8 cellular contexts compared by ENCODE assay signal in the genomic region with DNA sequence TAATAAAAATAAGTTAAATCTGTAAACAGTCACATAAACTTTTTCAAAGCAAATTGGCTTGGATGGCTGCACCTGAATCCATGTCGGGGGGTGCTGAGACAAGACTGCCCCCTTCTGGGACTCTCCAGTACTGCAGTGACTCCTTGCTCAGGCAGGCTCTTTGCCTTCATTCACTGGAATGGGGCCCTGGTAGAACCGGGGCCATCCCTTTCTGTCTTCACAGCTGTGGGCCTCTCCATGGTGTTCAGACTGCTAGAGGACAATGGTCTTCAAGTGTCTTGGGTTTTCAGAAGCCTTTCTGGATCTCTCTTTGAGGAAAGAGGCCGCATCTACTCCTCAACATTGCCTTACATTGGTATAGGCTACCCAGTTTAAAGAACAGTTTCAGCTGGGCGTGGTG. TPM values are rescaled to one million over a fixed set of nuclear protein-coding genes. Genes with fewer than 3 reads are reported as not detected.
DNase-seq lines count a peak whose midpoint lies in the region; ATAC-seq and TF ChIP-seq lines count a peak whose summit lies in the region.

No MANE protein-coding gene starts in this region.

- peak; percentile 51 for ATAC-seq in Right ventricle myocardium inferior
- ATAC-seq in GM19023 (IDR thresholded peaks at IDR 0.05; ENCODE audit: unreplicated experiment) = no peak

- intact Hi-C loops in Right ventricle myocardium inferior (cut with DNase I) = loop anchor here (1.0 kb wide), 1 partner anchor 28 kb away; no protein-coding TSS in a partner anchor

- peak; percentile 89 for DNase-seq in DMS 273 (lab: John Stamatoyannopoulos, UW; ENCODE audit: unreplicated experiment)
- peak; percentile 37 to 38 for DNase-seq in SHP77 (lab: John Stamatoyannopoulos, UW)
- DNase-seq in activated naive CD4-positive, alpha-beta T cell (lab: John Stamatoyannopoulos, UW) = peak; percentile 35 to 68 (median 62)
- no peak for DNase-seq in Right ventricle myocardium inferior (ENCODE audit: missing footprints)
- DNase-seq in renal cortical epithelial cell (ENCODE audit: low read depth) = peak; percentile 47
- no peak for DNase-seq in putamen (ENCODE audit: low spot score)

- TF ChIP-seq EP300 in Ishikawa (IDR thresholded peaks at IDR 0.05; ENCODE audit: borderline replicate concordance) = no peak

- TF ChIP-seq RAD21 in Ishikawa (IDR thresholded peaks at IDR 0.05; ENCODE audit: low read depth) = peak; percentile 85

TF ChIP-seq in Ishikawa, 13 proteins besides CTCF, POLR2A, EP300 and RAD21:
- no peak for TF ChIP-seq TAF1 (IDR thresholded peaks at IDR 0.05; ENCODE audit: low read depth)
- TF ChIP-seq NFIC (IDR thresholded peaks at IDR 0.05) = no peak
- no peak for TF ChIP-seq TCF12 (IDR thresholded peaks at IDR 0.05; ENCODE audit: low read depth)
- TF ChIP-seq YY1 (IDR thresholded peaks at IDR 0.05; ENCODE audit: low read depth) = no peak
- no peak for TF ChIP-seq CEBPB (IDR thresholded peaks at IDR 0.05)
- TF ChIP-seq TEAD4 (IDR thresholded peaks at IDR 0.05) = no peak
- TF ChIP-seq EGR1 (IDR thresholded peaks at IDR 0.05) = no peak
- TF ChIP-seq, protein P1, sequence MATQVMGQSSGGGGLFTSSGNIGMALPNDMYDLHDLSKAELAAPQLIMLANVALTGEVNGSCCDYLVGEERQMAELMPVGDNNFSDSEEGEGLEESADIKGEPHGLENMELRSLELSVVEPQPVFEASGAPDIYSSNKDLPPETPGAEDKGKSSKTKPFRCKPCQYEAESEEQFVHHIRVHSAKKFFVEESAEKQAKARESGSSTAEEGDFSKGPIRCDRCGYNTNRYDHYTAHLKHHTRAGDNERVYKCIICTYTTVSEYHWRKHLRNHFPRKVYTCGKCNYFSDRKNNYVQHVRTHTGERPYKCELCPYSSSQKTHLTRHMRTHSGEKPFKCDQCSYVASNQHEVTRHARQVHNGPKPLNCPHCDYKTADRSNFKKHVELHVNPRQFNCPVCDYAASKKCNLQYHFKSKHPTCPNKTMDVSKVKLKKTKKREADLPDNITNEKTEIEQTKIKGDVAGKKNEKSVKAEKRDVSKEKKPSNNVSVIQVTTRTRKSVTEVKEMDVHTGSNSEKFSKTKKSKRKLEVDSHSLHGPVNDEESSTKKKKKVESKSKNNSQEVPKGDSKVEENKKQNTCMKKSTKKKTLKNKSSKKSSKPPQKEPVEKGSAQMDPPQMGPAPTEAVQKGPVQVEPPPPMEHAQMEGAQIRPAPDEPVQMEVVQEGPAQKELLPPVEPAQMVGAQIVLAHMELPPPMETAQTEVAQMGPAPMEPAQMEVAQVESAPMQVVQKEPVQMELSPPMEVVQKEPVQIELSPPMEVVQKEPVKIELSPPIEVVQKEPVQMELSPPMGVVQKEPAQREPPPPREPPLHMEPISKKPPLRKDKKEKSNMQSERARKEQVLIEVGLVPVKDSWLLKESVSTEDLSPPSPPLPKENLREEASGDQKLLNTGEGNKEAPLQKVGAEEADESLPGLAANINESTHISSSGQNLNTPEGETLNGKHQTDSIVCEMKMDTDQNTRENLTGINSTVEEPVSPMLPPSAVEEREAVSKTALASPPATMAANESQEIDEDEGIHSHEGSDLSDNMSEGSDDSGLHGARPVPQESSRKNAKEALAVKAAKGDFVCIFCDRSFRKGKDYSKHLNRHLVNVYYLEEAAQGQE (IDR thresholded peaks at IDR 0.05; ENCODE audit: low read depth) = no peak
- TF ChIP-seq, protein P2, sequence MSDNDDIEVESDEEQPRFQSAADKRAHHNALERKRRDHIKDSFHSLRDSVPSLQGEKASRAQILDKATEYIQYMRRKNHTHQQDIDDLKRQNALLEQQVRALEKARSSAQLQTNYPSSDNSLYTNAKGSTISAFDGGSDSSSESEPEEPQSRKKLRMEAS (IDR thresholded peaks at IDR 0.05) = no peak
- TF ChIP-seq, protein P3, sequence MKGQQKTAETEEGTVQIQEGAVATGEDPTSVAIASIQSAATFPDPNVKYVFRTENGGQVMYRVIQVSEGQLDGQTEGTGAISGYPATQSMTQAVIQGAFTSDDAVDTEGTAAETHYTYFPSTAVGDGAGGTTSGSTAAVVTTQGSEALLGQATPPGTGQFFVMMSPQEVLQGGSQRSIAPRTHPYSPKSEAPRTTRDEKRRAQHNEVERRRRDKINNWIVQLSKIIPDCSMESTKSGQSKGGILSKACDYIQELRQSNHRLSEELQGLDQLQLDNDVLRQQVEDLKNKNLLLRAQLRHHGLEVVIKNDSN (IDR thresholded peaks at IDR 0.05) = no peak
- TF ChIP-seq CREB1 (IDR thresholded peaks at IDR 0.05; ENCODE audit: low read depth) = no peak
- no peak for TF ChIP-seq ZBTB7A (IDR thresholded peaks at IDR 0.05; ENCODE audit: low read depth)
- no peak for TF ChIP-seq FOXM1 (IDR thresholded peaks at IDR 0.05; ENCODE audit: borderline replicate concordance, low read depth)

RNA-seq across cellular contexts. Expression of a gene that starts 16.1 kb away (rescaled TPM):
- total RNA-seq in Right ventricle myocardium inferior = 25.5 TPM
- 36.8 and 40.1 TPM in 2 replicates for total RNA-seq in renal cortical epithelial cell

RNA-seq across cellular contexts. Expression of a gene that starts 29.8 kb away (rescaled TPM):
- 5.9 TPM for total RNA-seq in Right ventricle myocardium inferior
- total RNA-seq in renal cortical epithelial cell = 20.5 and 24.2 TPM in 2 replicates

RNA-seq across cellular contexts. Expression of a gene that starts 50.7 kb away (rescaled TPM):
- total RNA-seq in Right ventricle myocardium inferior (17.1 TPM), renal cortical epithelial cell (34.8 and 63.4 TPM in 2 replicates)

Comparison
In these comparisons a context has a peak if more than half of its experiments do, and no peak if none do; other contexts are left out.
1. DNase-seq: peak in DMS 273 (single experiment), SHP77 (2 of 2), activated naive CD4-positive, alpha-beta T cell (4 of 4) and renal cortical epithelial cell (single experiment); none in Right ventricle myocardium inferior (single experiment) and putamen (single experiment).